Comparison of ENCODE assay signal across 29 cellular contexts in the genomic region with DNA sequence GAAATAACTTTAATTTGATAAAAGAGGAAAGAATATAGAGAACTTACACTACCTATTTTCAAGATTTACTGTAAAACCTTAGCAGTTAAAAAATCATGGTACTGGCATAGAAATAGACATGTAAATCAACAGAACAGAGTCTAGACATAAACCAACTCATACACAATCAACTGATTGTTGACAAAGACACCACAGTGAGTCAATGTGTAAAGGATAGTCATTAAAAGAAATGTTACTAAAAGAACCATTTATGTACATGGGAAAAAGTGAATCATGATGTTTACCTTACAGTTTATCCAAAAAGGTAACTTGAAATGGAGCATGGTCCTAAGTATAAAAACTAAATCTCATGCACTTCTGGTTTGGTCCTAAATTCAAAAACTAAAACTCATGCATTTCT.
"Had no signal": no experiment of that assay in that cellular context is flagged by ENCODE, and none has a peak within 500 bp of the region (broad histone marks: within the 10 kb centered on the region; RNA-seq: fewer than 3 reads in every experiment).

No MANE protein-coding gene starts in this region.

- H3K36me3 Mint-ChIP-seq: naive thymus-derived CD4-positive, alpha-beta T cell had no signal

- H3K4me1 ChIP-seq: gastroesophageal sphincter, heart left ventricle, left lung, prostate gland, right atrium auricular region, suprapubic skin, vagina had no signal

- H3K4me1 Mint-ChIP-seq: naive thymus-derived CD4-positive, alpha-beta T cell; nephron progenitor cell; stimulated activated naive CD8-positive, alpha-beta T cell treated with anti-CD3 and anti-CD28 coated beads, Interleukin-15, amount 100 ng/mL, for 72 hours had no signal

- FAIRE-seq: endothelial cell of umbilical vein, islet of Langerhans had no signal

- H3K4me2 ChIP-seq: hepatocyte, smooth muscle cell had no signal

- H3K27ac Mint-ChIP-seq: naive thymus-derived CD4-positive, alpha-beta T cell; nephron progenitor cell; stimulated activated naive CD8-positive, alpha-beta T cell treated with anti-CD3 and anti-CD28 coated beads, Interleukin-15, amount 100 ng/mL, for 72 hours had no signal

- ATAC-seq: gastroesophageal sphincter; heart left ventricle; left cardiac atrium; left lung; naive thymus-derived CD4-positive, alpha-beta T cell; sciatic nerve; stimulated activated naive CD8-positive, alpha-beta T cell treated with anti-CD3 and anti-CD28 coated beads, Interleukin-15, amount 100 ng/mL, for 72 hours had no signal

- H3K4me3 ChIP-seq: coronary artery, gastroesophageal sphincter, heart left ventricle, hepatocyte, left lung, prostate gland, right atrium auricular region, smooth muscle cell, suprapubic skin, vagina had no signal

- DNase-seq: dermis blood vessel endothelial cell; effector memory CD4-positive, alpha-beta T cell; foreskin fibroblast; heart left ventricle; left cardiac atrium; left lung; mesendoderm; midbrain; naive thymus-derived CD4-positive, alpha-beta T cell; nephron progenitor cell; nucleus accumbens; stimulated activated CD4-positive, alpha-beta T cell treated with anti-CD3 and anti-CD28 coated beads, Interleukin-12 subunit alpha, Interleukin-12 subunit beta, amount 100 ng/mL, for 4 hours; stimulated activated CD4-positive, alpha-beta T cell treated with anti-CD3 and anti-CD28 coated beads, Interleukin-1b, Interleukin-23, amount 100 ng/mL, for 48 hours; stimulated activated CD4-positive, alpha-beta T cell treated with anti-CD3 and anti-CD28 coated beads, Interleukin-4, amount 100 ng/mL, for 1 hour; stimulated activated CD8-positive, alpha-beta memory T cell treated with anti-CD3 and anti-CD28 coated beads, Interleukin-4, amount 100 ng/mL, for 48 hours; stimulated activated naive CD4-positive, alpha-beta T cell; stimulated activated naive CD8-positive, alpha-beta T cell treated with anti-CD3 and anti-CD28 coated beads, Interleukin-15, amount 100 ng/mL, for 72 hours; trophoblast cell had no signal

- H3K9me3 ChIP-seq: gastroesophageal sphincter, prostate gland, right atrium auricular region, suprapubic skin, vagina had no signal

- H3K27ac ChIP-seq: coronary artery, gastroesophageal sphincter, heart left ventricle, hepatocyte, left lung, prostate gland, right atrium auricular region, suprapubic skin, vagina had no signal

- H3K27me3 Mint-ChIP-seq: naive thymus-derived CD4-positive, alpha-beta T cell; stimulated activated naive CD8-positive, alpha-beta T cell treated with anti-CD3 and anti-CD28 coated beads, Interleukin-15, amount 100 ng/mL, for 72 hours had no signal

- H3K4me3 Mint-ChIP-seq: naive thymus-derived CD4-positive, alpha-beta T cell; nephron progenitor cell; stimulated activated naive CD8-positive, alpha-beta T cell treated with anti-CD3 and anti-CD28 coated beads, Interleukin-15, amount 100 ng/mL, for 72 hours had no signal
